ENCODE assay signal across 11 cellular contexts in the genomic region with DNA sequence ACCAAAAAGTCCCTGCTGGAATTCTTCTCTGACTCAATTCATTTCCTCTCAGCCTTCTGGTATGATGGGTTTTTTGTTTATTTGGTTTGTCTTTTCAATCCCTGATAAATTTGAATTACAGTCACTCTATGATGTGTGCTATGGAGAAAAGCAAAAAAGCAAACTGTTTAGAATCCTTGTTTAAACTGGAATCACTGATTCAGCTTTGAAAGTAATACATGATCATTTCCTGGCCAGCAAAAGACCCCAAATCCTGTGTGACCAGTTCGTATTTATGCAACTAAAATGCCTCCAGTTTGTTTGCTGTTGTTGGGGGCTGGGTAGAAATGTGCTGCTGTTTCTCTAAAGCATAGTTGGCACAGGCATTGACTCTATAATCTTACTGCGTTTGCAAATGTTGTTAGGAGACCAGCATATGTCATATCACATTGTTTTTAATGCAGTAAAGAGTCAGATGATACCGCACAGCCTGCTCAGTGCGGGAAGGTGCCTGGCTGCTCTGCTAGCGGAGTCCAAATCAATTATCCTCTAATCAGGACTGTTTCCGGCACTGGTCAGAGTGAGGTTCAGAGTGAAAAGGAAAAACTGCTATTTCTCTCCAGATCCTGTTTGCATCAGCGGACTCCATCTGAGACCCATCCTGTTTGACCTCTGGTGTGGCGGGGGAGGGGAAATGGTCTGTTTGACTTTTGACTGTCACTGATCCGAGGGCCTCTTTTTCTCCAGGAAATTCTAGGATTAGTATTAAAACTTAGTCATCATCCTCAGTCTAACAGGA. TPM values are rescaled to one million over a fixed set of nuclear protein-coding genes. Genes with fewer than 3 reads are reported as not detected.
A peak's percentile ranks its signal among the peaks of the same experiment; 100 is the strongest.
DNase-seq lines count a peak whose midpoint lies in the region; TF ChIP-seq lines count a peak whose summit lies in the region.
"Had no signal": no experiment of that assay in that cellular context is flagged by ENCODE, and none has a peak within 500 bp of the region (broad histone marks: within the 10 kb centered on the region; RNA-seq: fewer than 3 reads in every experiment).

No MANE protein-coding gene starts in this region.

- peak; percentile 11 for DNase-seq in NCI-H146 (lab: John Stamatoyannopoulos, UW)
- DNase-seq in NCI-H146 treated with DMSO at 0.1 percent for 48 hours (lab: John Stamatoyannopoulos, UW; ENCODE audit: unreplicated experiment): no peak
- DNase-seq in brain microvascular endothelial cell: peak; percentile 68
- no peak for DNase-seq in transverse colon
- DNase-seq in SKM-1 treated with dmso at 0.1 percent for 144 hours (lab: John Stamatoyannopoulos, UW; ENCODE audit: unreplicated experiment): no peak
- DNase-seq in activated effector memory CD4-positive, alpha-beta T cell treated with Interleukin-2 at 50 U/mL for 16 hours: no peak
- no peak for DNase-seq in CD1c-positive myeloid dendritic cell (ENCODE audit: extremely low spot score)
- DNase-seq: KBM-7, Peyer's patch had no signal

- H3K4me1 ChIP-seq in liver (ENCODE audit: control insufficient read depth in 4 of 4, insufficient read depth in 4 of 4, low read length in 3 of 4): peaks cover 0 to 19% (median 14%) of the 10 kb centered on the region in 4 donors
- peaks cover 8 to 49% (median 34%) of the 10 kb centered on the region in 4 donors for H3K4me1 ChIP-seq in transverse colon

- peak overlapping the region; percentile 86 for H3K27ac ChIP-seq in brain microvascular endothelial cell
- H3K27ac ChIP-seq in liver (ENCODE audit: low read depth in 1 of 2, low read length in 2 of 2): peak overlapping the region; percentile 5 to 54
- peak overlapping the region; percentile 14 to 52 (median 42) for H3K27ac ChIP-seq in transverse colon

- 48% methylated on average over 9 of the region's 9 CpGs for WGBS in liver
- WGBS in transverse colon (ENCODE audit: low coverage in 1 of 2), 2 donors: 40 to 52% methylated on average over 7 to 9 of the region's 9 CpGs

- no peak for TF ChIP-seq RAD21 in liver (IDR thresholded peaks at IDR 0.05)

- no peak overlapping the region for H3K9ac ChIP-seq in liver (ENCODE audit: low read depth in 1 of 2, low read length in 2 of 2)

- in situ Hi-C loops in brain microvascular endothelial cell (cut with HindIII; ENCODE audit: low pct_ligation_motif_present, low sequenced_read_pairs) (no loop called here), transverse colon (cut with MboI; ENCODE audit: low pct_ligation_motif_present in 1 of 4, low pct_unique_long_range_greater_than_20kb in 1 of 4, low sequenced_read_pairs in 3 of 4) (no loop called here)

- H3K9me3 ChIP-seq in liver (ENCODE audit: control insufficient read depth in 4 of 4, low read length in 3 of 4) (no peaks in the 10 kb centered on the region), transverse colon (no peaks in the 10 kb centered on the region)
- H3K9me3 ChIP-seq: Peyer's patch had no signal

- H3K4me3 ChIP-seq in brain microvascular endothelial cell (ENCODE audit: low read depth, low read length) (no peak overlapping the region), liver (ENCODE audit: low read depth in 1 of 3, low read length in 3 of 3) (no peak overlapping the region), transverse colon (no peak overlapping the region)
- H3K4me3 ChIP-seq: Peyer's patch, skin epidermis had no signal

- TF ChIP-seq CTCF in brain microvascular endothelial cell (IDR thresholded peaks at IDR 0.05; ENCODE audit: low read depth, low read length, missing control alignments) (no peak), liver (IDR thresholded peaks at IDR 0.05; ENCODE audit: low read depth, low read length, missing input control) (no peak), transverse colon (IDR thresholded peaks at IDR 0.05) (no peak)

- H3K27me3 ChIP-seq in brain microvascular endothelial cell (replicated peaks): no peaks in the 10 kb centered on the region
- peaks cover 0 to 2% (median 0%) of the 10 kb centered on the region in 4 donors for H3K27me3 ChIP-seq in liver (ENCODE audit: control insufficient read depth in 4 of 4, insufficient read depth in 4 of 4, low read length in 3 of 4)
- H3K27me3 ChIP-seq in transverse colon: no peaks in the 10 kb centered on the region
- H3K27me3 ChIP-seq: Peyer's patch had no signal

- no peak for TF ChIP-seq EP300 in transverse colon (IDR thresholded peaks at IDR 0.05; ENCODE audit: low read depth)

- intact Hi-C loops in transverse colon (cut with DNase I; ENCODE audit: low total_unique reads): no loop called here

- H3K36me3 ChIP-seq in brain microvascular endothelial cell (replicated peaks) (no peaks in the 10 kb centered on the region), liver (ENCODE audit: control insufficient read depth in 4 of 4, insufficient read depth in 3 of 4, low read depth in 1 of 4, low read length in 3 of 4) (no peaks in the 10 kb centered on the region), transverse colon (no peaks in the 10 kb centered on the region)
- H3K36me3 ChIP-seq: Peyer's patch had no signal

- TF ChIP-seq POLR2A in transverse colon (IDR thresholded peaks at IDR 0.05): no peak

TF ChIP-seq in liver, 16 proteins besides CTCF, POLR2A, EP300 and RAD21:
- TF ChIP-seq NR2F2 (IDR thresholded peaks at IDR 0.05): peak; percentile 88
- no peak for TF ChIP-seq TAF1 (conservative IDR thresholded peaks at IDR 0.05)
- TF ChIP-seq RXRA (IDR thresholded peaks at IDR 0.05): peak; percentile 17 to 27
- TF ChIP-seq, protein P1, sequence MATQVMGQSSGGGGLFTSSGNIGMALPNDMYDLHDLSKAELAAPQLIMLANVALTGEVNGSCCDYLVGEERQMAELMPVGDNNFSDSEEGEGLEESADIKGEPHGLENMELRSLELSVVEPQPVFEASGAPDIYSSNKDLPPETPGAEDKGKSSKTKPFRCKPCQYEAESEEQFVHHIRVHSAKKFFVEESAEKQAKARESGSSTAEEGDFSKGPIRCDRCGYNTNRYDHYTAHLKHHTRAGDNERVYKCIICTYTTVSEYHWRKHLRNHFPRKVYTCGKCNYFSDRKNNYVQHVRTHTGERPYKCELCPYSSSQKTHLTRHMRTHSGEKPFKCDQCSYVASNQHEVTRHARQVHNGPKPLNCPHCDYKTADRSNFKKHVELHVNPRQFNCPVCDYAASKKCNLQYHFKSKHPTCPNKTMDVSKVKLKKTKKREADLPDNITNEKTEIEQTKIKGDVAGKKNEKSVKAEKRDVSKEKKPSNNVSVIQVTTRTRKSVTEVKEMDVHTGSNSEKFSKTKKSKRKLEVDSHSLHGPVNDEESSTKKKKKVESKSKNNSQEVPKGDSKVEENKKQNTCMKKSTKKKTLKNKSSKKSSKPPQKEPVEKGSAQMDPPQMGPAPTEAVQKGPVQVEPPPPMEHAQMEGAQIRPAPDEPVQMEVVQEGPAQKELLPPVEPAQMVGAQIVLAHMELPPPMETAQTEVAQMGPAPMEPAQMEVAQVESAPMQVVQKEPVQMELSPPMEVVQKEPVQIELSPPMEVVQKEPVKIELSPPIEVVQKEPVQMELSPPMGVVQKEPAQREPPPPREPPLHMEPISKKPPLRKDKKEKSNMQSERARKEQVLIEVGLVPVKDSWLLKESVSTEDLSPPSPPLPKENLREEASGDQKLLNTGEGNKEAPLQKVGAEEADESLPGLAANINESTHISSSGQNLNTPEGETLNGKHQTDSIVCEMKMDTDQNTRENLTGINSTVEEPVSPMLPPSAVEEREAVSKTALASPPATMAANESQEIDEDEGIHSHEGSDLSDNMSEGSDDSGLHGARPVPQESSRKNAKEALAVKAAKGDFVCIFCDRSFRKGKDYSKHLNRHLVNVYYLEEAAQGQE (IDR thresholded peaks at IDR 0.05): no peak
- TF ChIP-seq HNF4A (conservative IDR thresholded peaks at IDR 0.05): peak in 1 of 2 donors; percentile 16
- TF ChIP-seq SP1 (IDR thresholded peaks at IDR 0.05): peak; percentile 30
- TF ChIP-seq EGR1 (IDR thresholded peaks at IDR 0.05; ENCODE audit: low read depth in 2 of 2): no peak
- TF ChIP-seq JUND (IDR thresholded peaks at IDR 0.05): no peak

RNA-seq across cellular contexts. Expression of a gene that starts 40.6 kb away (rescaled TPM):
- 10 to 100 TPM; 24.5 to 55.9 TPM for total RNA-seq in liver
- 10 to 100 TPM; 15.4 to 21.1 TPM for polyA plus RNA-seq in liver
- total RNA-seq in transverse colon: 100 to 1,000 TPM; 175 to 342 (median 258) TPM

RNA-seq across cellular contexts. Expression of a gene that starts 43.8 kb away (rescaled TPM):
- total RNA-seq in liver (10 to 100 TPM; 34.0 to 38.1 TPM), transverse colon (100 to 1,000 TPM; 108 to 298 (median 127) TPM)
- polyA plus RNA-seq in liver: 10 to 100 TPM in 1 of 2 donors, 1 to 10 TPM in 1; 9.1 to 20.5 TPM

Comparison
In these comparisons a context has a peak if more than half of its experiments do, and no peak if none do; other contexts are left out.
1. DNase-seq: peak in NCI-H146 (single experiment) and brain microvascular endothelial cell (single experiment); none in NCI-H146 treated with DMSO at 0.1 percent for 48 hours (single experiment), transverse colon (single experiment), SKM-1 treated with dmso at 0.1 percent for 144 hours (single experiment), activated effector memory CD4-positive, alpha-beta T cell treated with Interleukin-2 at 50 U/mL for 16 hours (single experiment) and CD1c-positive myeloid dendritic cell (single experiment).
2. H3K27ac ChIP-seq: peak in every context shown above with its lines; median percentile 86 in brain microvascular endothelial cell; 42 in transverse colon; 30 in liver.